28 cellular contexts compared by ENCODE assay signal in genomic region chr16:624522-625401, GRCh38. TPM values are rescaled to one million over a fixed set of nuclear protein-coding genes. Genes with fewer than 3 reads are reported as not detected.
DNase-seq lines count a peak whose midpoint lies in the region; ATAC-seq and TF ChIP-seq lines count a peak whose summit lies in the region.
"Had no signal": no experiment of that assay in that cellular context is flagged by ENCODE, and none has a peak within 500 bp of the region (broad histone marks: within the 10 kb centered on the region; RNA-seq: fewer than 3 reads in every experiment).

No MANE protein-coding gene starts in this region.

- H3K9me3 ChIP-seq in cardiac muscle cell (ENCODE audit: low read depth) (no peaks in the 10 kb centered on the region), heart left ventricle (no peaks in the 10 kb centered on the region)
- H3K9me3 ChIP-seq: A549, mucosa of descending colon, ovary, thoracic aorta, vagina had no signal

- POLR2A ChIA-PET in WTC11 (lab: Charles Lee): no interaction called here

- H3K4me1 ChIP-seq in cardiac muscle cell (ENCODE audit: low read depth) (peaks cover 20% of the 10 kb centered on the region), heart left ventricle (peaks cover 0 to 10% (median 5%) of the 10 kb centered on the region in 12 donors)

- H3K27ac ChIP-seq in cardiac muscle cell (peak overlapping the region; percentile 73), heart left ventricle (no peak overlapping the region)
- H3K27ac ChIP-seq: ovary, thoracic aorta had no signal

- DNase-seq in cardiac muscle cell (ENCODE audit: low read depth in 1 of 2, low spot score in 1 of 2) (no peak), heart left ventricle (no peak), WTC11 (ENCODE audit: low spot score) (no peak), myocyte (ENCODE audit: low read depth) (peak; percentile 14), type B pancreatic cell (ENCODE audit: extremely low spot score, unreplicated experiment) (no peak), OCI-M2 (lab: John Stamatoyannopoulos, UW; ENCODE audit: unreplicated experiment) (no peak), NCI-H82 treated with DMSO at 0.1 percent for 48 hours (lab: John Stamatoyannopoulos, UW; ENCODE audit: unreplicated experiment) (no peak), COR-L47 (lab: John Stamatoyannopoulos, UW) (no peak)
- DNase-seq: activated CD8-positive, alpha-beta memory T cell treated with anti-CD3 and anti-CD28 coated beads, Interleukin-2, amount 50 U/mL, for 48 hours; activated CD8-positive, alpha-beta T cell treated with anti-CD3 and anti-CD28 coated beads for 36 hours; activated naive CD4-positive, alpha-beta T cell treated with Interleukin-2 at 50 U/mL for 16 hours; amniotic stem cell; effector CD4-positive, alpha-beta T cell; GOT3; immature natural killer cell; left cardiac atrium; mucosa of descending colon; NCI-H1417 treated with DMSO at 0.1 percent for 48 hours; NCI-H774; ovary; stimulated activated CD4-positive, alpha-beta T cell treated with anti-CD3 and anti-CD28 coated beads, Interleukin-1b, Interleukin-23, amount 100 ng/mL, for 48 hours had no signal

- H3K4me1 Mint-ChIP-seq in WTC11 (peaks cover 36% of the 10 kb centered on the region), type B pancreatic cell (ENCODE audit: unreplicated experiment) (peaks cover 21% of the 10 kb centered on the region)
- H3K4me1 Mint-ChIP-seq: CD4-positive, alpha-beta memory T cell had no signal

- 80 to 87% (median 85%) methylated on average over 11 to 20 of the region's 20 CpGs for WGBS in heart left ventricle, 4 donors

- H3K27me3 ChIP-seq in cardiac muscle cell: no peaks in the 10 kb centered on the region
- H3K27me3 ChIP-seq in heart left ventricle: no peaks in the 10 kb centered on the region
- H3K27me3 ChIP-seq: ovary, vagina had no signal

- no peaks in the 10 kb centered on the region for H3K9me3 Mint-ChIP-seq in WTC11
- no peaks in the 10 kb centered on the region for H3K9me3 Mint-ChIP-seq in type B pancreatic cell
- H3K9me3 Mint-ChIP-seq: activated CD8-positive, alpha-beta T cell treated with anti-CD3 and anti-CD28 coated beads for 36 hours; activated T-helper 1 cell treated with anti-CD3 and anti-CD28 coated beads, Interleukin-12 subunit alpha, Interleukin-12 subunit beta, Interleukin-2, Interleukin-4 antibody, amounts not matched to agents 30 ng/mL and 10 ng/mL and 1 ng/mL, durations not matched to agents 14 hours and 24 hours and 36 hours; CD4-positive, alpha-beta memory T cell; immature natural killer cell; natural killer cell treated with Interleukin-12 subunit alpha and Interleukin-12 subunit beta and Interleukin-15 and Interleukin-18, amount 100 ng/mL, for 72 hours; stimulated activated naive CD8-positive, alpha-beta T cell treated with anti-CD3 and anti-CD28 coated beads, Interleukin-15, Interleukin-2, amounts not matched to agents 100 ng/mL and 50 ng/mL, for 24 hours had no signal

- CTCF ChIA-PET in WTC11 (lab: Charles Lee): interaction anchor here (0.9 to 1.4 kb wide), 6 partner anchors 14 to 48 kb away, joined by 3 to 5 read pairs (median 3); no protein-coding TSS in a partner anchor

- no peak overlapping the region for H3K4me3 ChIP-seq in cardiac muscle cell
- H3K4me3 ChIP-seq in heart left ventricle: no peak overlapping the region
- H3K4me3 ChIP-seq: A549, mucosa of descending colon, ovary, thoracic aorta, vagina had no signal

- H3K27ac Mint-ChIP-seq in WTC11: peak overlapping the region; percentile 87
- peak overlapping the region; percentile 39 for H3K27ac Mint-ChIP-seq in type B pancreatic cell
- H3K27ac Mint-ChIP-seq: activated CD8-positive, alpha-beta T cell treated with anti-CD3 and anti-CD28 coated beads for 36 hours; activated T-helper 1 cell treated with anti-CD3 and anti-CD28 coated beads, Interleukin-12 subunit alpha, Interleukin-12 subunit beta, Interleukin-2, Interleukin-4 antibody, amounts not matched to agents 30 ng/mL and 10 ng/mL and 1 ng/mL, durations not matched to agents 14 hours and 24 hours and 36 hours; CD4-positive, alpha-beta memory T cell; immature natural killer cell; natural killer cell treated with Interleukin-12 subunit alpha and Interleukin-12 subunit beta and Interleukin-15 and Interleukin-18, amount 100 ng/mL, for 72 hours; stimulated activated naive CD8-positive, alpha-beta T cell treated with anti-CD3 and anti-CD28 coated beads, Interleukin-15, Interleukin-2, amounts not matched to agents 100 ng/mL and 50 ng/mL, for 24 hours had no signal

- peaks cover 3% of the 10 kb centered on the region; the same call in 1 of the 2 replicates for H3K36me3 Mint-ChIP-seq in WTC11
- no peaks in the 10 kb centered on the region for H3K36me3 Mint-ChIP-seq in type B pancreatic cell
- H3K36me3 Mint-ChIP-seq: natural killer cell treated with Interleukin-12 subunit alpha and Interleukin-12 subunit beta and Interleukin-15 and Interleukin-18, amount 100 ng/mL, for 72 hours had no signal

- TF ChIP-seq CTCF in cardiac muscle cell (IDR thresholded peaks at IDR 0.05; ENCODE audit: low read depth, low read length): no peak
- TF ChIP-seq CTCF in heart left ventricle (IDR thresholded peaks at IDR 0.05): no peak
- TF ChIP-seq CTCF in WTC11 (IDR thresholded peaks at IDR 0.05): no peak
- no peak for TF ChIP-seq CTCF in type B pancreatic cell (conservative IDR thresholded peaks at IDR 0.05)

- H3K36me3 ChIP-seq in cardiac muscle cell (peaks cover 3% of the 10 kb centered on the region), heart left ventricle (peaks cover 0 to 39% (median 10%) of the 10 kb centered on the region in 9 donors)
- H3K36me3 ChIP-seq: ovary, vagina had no signal

- no peak for TF ChIP-seq POLR2A in heart left ventricle (IDR thresholded peaks at IDR 0.05)

- ATAC-seq in heart left ventricle: no peak
- ATAC-seq in WTC11: no peak
- ATAC-seq: A549; activated CD8-positive, alpha-beta T cell treated with anti-CD3 and anti-CD28 coated beads for 36 hours; left cardiac atrium; mucosa of descending colon; natural killer cell treated with Interleukin-12 subunit alpha and Interleukin-12 subunit beta and Interleukin-15 and Interleukin-18, amount 100 ng/mL, for 72 hours had no signal

- intact Hi-C loops in heart left ventricle (cut with DNase I): loop anchor here in 3 of 10 donors (5.0 kb wide), 2 partner anchors 32 to 47 kb away; partner anchors contain the start of gene RAB40C (in 2 of the 3)

- H3K4me3 Mint-ChIP-seq in WTC11: no peak overlapping the region
- no peak overlapping the region for H3K4me3 Mint-ChIP-seq in type B pancreatic cell
- H3K4me3 Mint-ChIP-seq: activated CD8-positive, alpha-beta T cell treated with anti-CD3 and anti-CD28 coated beads for 36 hours; activated T-helper 1 cell treated with anti-CD3 and anti-CD28 coated beads, Interleukin-12 subunit alpha, Interleukin-12 subunit beta, Interleukin-2, Interleukin-4 antibody, amounts not matched to agents 30 ng/mL and 10 ng/mL and 1 ng/mL, durations not matched to agents 14 hours and 24 hours and 36 hours; CD4-positive, alpha-beta memory T cell; immature natural killer cell; natural killer cell treated with Interleukin-12 subunit alpha and Interleukin-12 subunit beta and Interleukin-15 and Interleukin-18, amount 100 ng/mL, for 72 hours; stimulated activated naive CD8-positive, alpha-beta T cell treated with anti-CD3 and anti-CD28 coated beads, Interleukin-15, Interleukin-2, amounts not matched to agents 100 ng/mL and 50 ng/mL, for 24 hours had no signal

- H3K27me3 Mint-ChIP-seq in WTC11 (ENCODE audit: low read depth) (no peaks in the 10 kb centered on the region), type B pancreatic cell (no peaks in the 10 kb centered on the region)
- H3K27me3 Mint-ChIP-seq: activated CD8-positive, alpha-beta T cell treated with anti-CD3 and anti-CD28 coated beads for 36 hours; CD4-positive, alpha-beta memory T cell; natural killer cell treated with Interleukin-12 subunit alpha and Interleukin-12 subunit beta and Interleukin-15 and Interleukin-18, amount 100 ng/mL, for 72 hours; stimulated activated naive CD8-positive, alpha-beta T cell treated with anti-CD3 and anti-CD28 coated beads, Interleukin-15, Interleukin-2, amounts not matched to agents 100 ng/mL and 50 ng/mL, for 24 hours had no signal

RNA-seq across cellular contexts. Expression of gene WFIKKN1, which starts 6.0 kb away (rescaled TPM):
- 85.8 and 125 TPM in 2 replicates for total RNA-seq in cardiac muscle cell
- 79.6 and 105 TPM in 2 replicates for polyA plus RNA-seq in cardiac muscle cell
- 1 to 10 TPM in 1 of 9 donors, under 1 TPM in 8; 0.15 to 1.1 (median 0.25) TPM for total RNA-seq in heart left ventricle
- polyA plus RNA-seq in heart left ventricle: under 1 TPM; 0.30 to 0.51 TPM
- total RNA-seq in WTC11 (2021): 12.3 to 18.6 TPM (median 17.3 TPM) in 3 replicates
- 0.70 and 0.83 TPM in 2 replicates for total RNA-seq in myocyte
- 0.37 TPM for polyA plus RNA-seq in myocyte (2012)
- total RNA-seq in type B pancreatic cell (ENCODE audit: low replicate concordance): 0.71 and 9.0 TPM in 2 replicates

RNA-seq across cellular contexts. Expression of gene METTL26, which starts 11.3 kb away (rescaled TPM):
- total RNA-seq in cardiac muscle cell: 196 and 201 TPM in 2 replicates
- polyA plus RNA-seq in cardiac muscle cell: 153 and 181 TPM in 2 replicates
- 100 to 1,000 TPM in 2 of 9 donors, 10 to 100 TPM in 7; 39.6 to 187 (median 44.7) TPM for total RNA-seq in heart left ventricle
- 100 to 1,000 TPM; 101 to 165 TPM for polyA plus RNA-seq in heart left ventricle
- total RNA-seq in WTC11 (2021): 115 to 121 TPM (median 115 TPM) in 3 replicates
- 83.6 and 83.7 TPM in 2 replicates for total RNA-seq in myocyte
- polyA plus RNA-seq in myocyte (2012): 76.6 TPM
- total RNA-seq in type B pancreatic cell (ENCODE audit: low replicate concordance): 74.4 and 77.0 TPM in 2 replicates

RNA-seq across cellular contexts. Expression of gene MCRIP2, which starts 16.9 kb away (rescaled TPM):
- total RNA-seq in cardiac muscle cell: 123 and 144 TPM in 2 replicates
- polyA plus RNA-seq in cardiac muscle cell: 131 and 146 TPM in 2 replicates
- total RNA-seq in heart left ventricle: 100 to 1,000 TPM in 4 of 9 donors, 10 to 100 TPM in 5; 52.3 to 219 (median 89.5) TPM
- 100 to 1,000 TPM in 1 of 2 donors, 10 to 100 TPM in 1; 97.0 to 321 TPM for polyA plus RNA-seq in heart left ventricle
- 63.3 to 76.0 TPM (median 66.7 TPM) in 3 replicates for total RNA-seq in WTC11 (2021)
- 54.5 and 61.2 TPM in 2 replicates for total RNA-seq in myocyte
- 27.4 TPM for polyA plus RNA-seq in myocyte (2012)
- total RNA-seq in type B pancreatic cell (ENCODE audit: low replicate concordance): 36.8 and 39.1 TPM in 2 replicates

RNA-seq across cellular contexts. Expression of gene WDR90, which starts 24.4 kb away (rescaled TPM):
- total RNA-seq in cardiac muscle cell: 25.6 and 26.5 TPM in 2 replicates
- polyA plus RNA-seq in cardiac muscle cell: 28.1 and 32.3 TPM in 2 replicates
- total RNA-seq in heart left ventricle: 10 to 100 TPM in 2 of 9 donors, 1 to 10 TPM in 7; 3.7 to 17.4 (median 8.6) TPM
- 10 to 100 TPM in 1 of 2 donors, 1 to 10 TPM in 1; 5.1 to 10.9 TPM for polyA plus RNA-seq in heart left ventricle
- 66.2 to 75.8 TPM (median 69.6 TPM) in 3 replicates for total RNA-seq in WTC11 (2021)
- 6.5 and 8.0 TPM in 2 replicates for total RNA-seq in myocyte
- 12.4 TPM for polyA plus RNA-seq in myocyte (2012)
- 75.8 and 102 TPM in 2 replicates for total RNA-seq in type B pancreatic cell (ENCODE audit: low replicate concordance)

RNA-seq across cellular contexts. Expression of gene RAB40C, which starts 34.9 kb away (rescaled TPM):
- total RNA-seq in cardiac muscle cell (40.7 and 45.9 TPM in 2 replicates), heart left ventricle (10 to 100 TPM; 10.2 to 17.8 (median 12.6) TPM), WTC11 (2021) (22.5 to 28.0 TPM (median 26.2 TPM) in 3 replicates), myocyte (17.2 and 19.1 TPM in 2 replicates), type B pancreatic cell (ENCODE audit: low replicate concordance) (21.4 and 26.5 TPM in 2 replicates)
- polyA plus RNA-seq in cardiac muscle cell (30.8 and 36.9 TPM in 2 replicates), heart left ventricle (10 to 100 TPM; 15.2 to 22.0 TPM)
- polyA plus RNA-seq in myocyte (2012): 13.9 TPM
